ENCODE assay signal across 1 cellular context in genomic region chr2:189762551-189763298, GRCh38.
TF ChIP-seq lines count a peak whose summit lies in the region.

TSS of gene OSGEPL1 (minus strand) at chr2:189762792. CDS start at chr2:189761640, 1,152 bp downstream.

TF ChIP-seq in GM12878, 131 proteins besides CTCF, POLR2A, EP300 and RAD21 (continued from another document and continues in another):
- TF ChIP-seq E2F4 (IDR thresholded peaks at IDR 0.05; ENCODE audit: low read depth, low read length), result peak; percentile 66
- TF ChIP-seq GABPA (IDR thresholded peaks at IDR 0.05; ENCODE audit: low read depth), result peak; percentile 89
- peak; percentile 90 for TF ChIP-seq ELK1 (IDR thresholded peaks at IDR 0.05; ENCODE audit: low read depth, low read length)
- peak; percentile 96 for TF ChIP-seq RAD51 (IDR thresholded peaks at IDR 0.05)
- peak; percentile 86 for TF ChIP-seq USF1 (IDR thresholded peaks at IDR 0.05; ENCODE audit: borderline replicate concordance, extremely low read length, insufficient read depth, low read depth, low read length)
- TF ChIP-seq TCF7 (IDR thresholded peaks at IDR 0.05; ENCODE audit: borderline replicate concordance), result peak; percentile 59; the same call in 1 of the 2 replicates
- no peak for TF ChIP-seq RB1 (IDR thresholded peaks at IDR 0.05; ENCODE audit: borderline replicate concordance)
- 0 out of 2 replicates have a peak, but pooled peaks have one; percentile 60 for TF ChIP-seq MLLT1 (IDR thresholded peaks at IDR 0.05)
- TF ChIP-seq SPI1 (IDR thresholded peaks at IDR 0.05; ENCODE audit: borderline replicate concordance, insufficient read depth, low read depth, low read length), result 0 out of 2 replicates have a peak, but pooled peaks have one; percentile 20
- TF ChIP-seq BACH1 (IDR thresholded peaks at IDR 0.05; ENCODE audit: borderline replicate concordance), result 0 out of 2 replicates have a peak, but pooled peaks have one; percentile 24
- TF ChIP-seq CBX5 (IDR thresholded peaks at IDR 0.05; ENCODE audit: low read depth), result peak; percentile 60; the same call in 1 of the 2 replicates
- peak; percentile 95 for TF ChIP-seq PML (IDR thresholded peaks at IDR 0.05; ENCODE audit: low read length)
- TF ChIP-seq E4F1 (IDR thresholded peaks at IDR 0.05; ENCODE audit: borderline replicate concordance, partially characterized antibody), result peak; percentile 24
- TF ChIP-seq HDAC6 (IDR thresholded peaks at IDR 0.05; ENCODE audit: unreplicated experiment), result no peak
- no peak for TF ChIP-seq CBX3 (IDR thresholded peaks at IDR 0.05; ENCODE audit: borderline replicate concordance, low read depth)
- no peak for TF ChIP-seq NFYA (IDR thresholded peaks at IDR 0.05; ENCODE audit: borderline replicate concordance, low read depth, low read length)
- TF ChIP-seq POLR2AphosphoS2 (IDR thresholded peaks at IDR 0.05; ENCODE audit: low read depth, low read length), result peak; percentile 84
- peak; percentile 53 for TF ChIP-seq HCFC1 (IDR thresholded peaks at IDR 0.05; ENCODE audit: low read length)
- TF ChIP-seq ZBTB33 (IDR thresholded peaks at IDR 0.05), result no peak
- peak; percentile 92 for TF ChIP-seq NKRF (conservative IDR thresholded peaks at IDR 0.05)
- peak; percentile 42; the same call in 1 of the 2 replicates for TF ChIP-seq TCF12 (IDR thresholded peaks at IDR 0.05; ENCODE audit: low read depth, low read length)
- no peak for TF ChIP-seq ZSCAN29 (IDR thresholded peaks at IDR 0.05)
- peak; percentile 46 for TF ChIP-seq SMARCA5 (IDR thresholded peaks at IDR 0.05)
- no peak for TF ChIP-seq ZNF207 (IDR thresholded peaks at IDR 0.05; ENCODE audit: borderline replicate concordance)
- no peak for TF ChIP-seq SUPT20H (IDR thresholded peaks at IDR 0.05; ENCODE audit: borderline replicate concordance, control insufficient read depth, low read depth, low read length)
- TF ChIP-seq CBFB (IDR thresholded peaks at IDR 0.05; ENCODE audit: low read depth), result peak; percentile 34; the same call in 1 of the 2 replicates
- peak in 1 of 2 experiments; percentile 44; a peak in 1 of 4 replicates for TF ChIP-seq SRF (IDR thresholded peaks at IDR 0.05; ENCODE audit: low read depth in 2 of 2, low read length in 2 of 2)
- TF ChIP-seq SMAD1 (IDR thresholded peaks at IDR 0.05; ENCODE audit: low read depth, partially characterized antibody), result no peak
- TF ChIP-seq ZNF592 (IDR thresholded peaks at IDR 0.05), result no peak
- peak; percentile 50; the same call in 1 of the 2 replicates for TF ChIP-seq MXI1 (IDR thresholded peaks at IDR 0.05; ENCODE audit: low read depth, low read length)
- peak; percentile 57; the same call in 1 of the 2 replicates for TF ChIP-seq YY1 (IDR thresholded peaks at IDR 0.05; ENCODE audit: low read depth, low read length)
- peak; percentile 12 for TF ChIP-seq MEF2B (IDR thresholded peaks at IDR 0.05; ENCODE audit: partially characterized antibody, poor library complexity, severe bottlenecking)
- TF ChIP-seq ETV6 (conservative IDR thresholded peaks at IDR 0.05 in 1 of 2, IDR thresholded peaks at IDR 0.05 in 1 of 2; ENCODE audit: borderline replicate concordance in 1 of 2, low read depth in 1 of 2), result no peak
- peak; percentile 86; the same call in 1 of the 2 replicates for TF ChIP-seq ZNF384 (IDR thresholded peaks at IDR 0.05; ENCODE audit: borderline replicate concordance, low read depth, low read length)
- TF ChIP-seq CREB1 (IDR thresholded peaks at IDR 0.05; ENCODE audit: low read depth), result peak; percentile 91
- TF ChIP-seq TARDBP (IDR thresholded peaks at IDR 0.05; ENCODE audit: borderline replicate concordance), result no peak
- no peak for TF ChIP-seq PAX5 (IDR thresholded peaks at IDR 0.05; ENCODE audit: borderline replicate concordance, low read depth, low read length)
- TF ChIP-seq LARP7 (IDR thresholded peaks at IDR 0.05), result peak; percentile 84
- peak; percentile 42; the same call in 1 of the 2 replicates for TF ChIP-seq ATF3 (IDR thresholded peaks at IDR 0.05; ENCODE audit: borderline replicate concordance, extremely low read depth, low read depth, low read length)
- TF ChIP-seq FOXM1 (IDR thresholded peaks at IDR 0.05; ENCODE audit: low read depth, low read length), result peak; percentile 71
- no peak for TF ChIP-seq YBX1 (IDR thresholded peaks at IDR 0.05)
- TF ChIP-seq ASH2L (IDR thresholded peaks at IDR 0.05; ENCODE audit: borderline replicate concordance, low read depth), result peak; percentile 83; the same call in 1 of the 2 replicates
- no peak; the same call in 1 of the 2 replicates for TF ChIP-seq NR2C1 (IDR thresholded peaks at IDR 0.05)
